8 cellular contexts compared by ENCODE assay signal in genomic region chr4:153790962-153791551, GRCh38. TPM values are rescaled to one million over a fixed set of nuclear protein-coding genes. Genes with fewer than 3 reads are reported as not detected.
DNase-seq lines count a peak whose midpoint lies in the region; ATAC-seq and TF ChIP-seq lines count a peak whose summit lies in the region.

No MANE protein-coding gene starts in this region.

- H3K27me3 ChIP-seq in adipocyte (replicated peaks; ENCODE audit: control insufficient read depth, insufficient read depth, low read length) (peaks cover 30% of the 10 kb centered on the region), kidney epithelial cell (ENCODE audit: control insufficient read depth, insufficient read depth, low read length) (peaks cover 66% of the 10 kb centered on the region), stomach (peaks cover 23 to 99% (median 74%) of the 10 kb centered on the region in 3 donors)

- H3K36me3 ChIP-seq in adipocyte (ENCODE audit: control insufficient read depth, insufficient read depth, low read length, severe bottlenecking) (no peaks in the 10 kb centered on the region), kidney epithelial cell (ENCODE audit: control insufficient read depth, insufficient read depth, low read length) (no peaks in the 10 kb centered on the region), stomach (no peaks in the 10 kb centered on the region)

- peaks cover 23% of the 10 kb centered on the region for H3K4me1 Mint-ChIP-seq in activated CD4-positive, alpha-beta T cell treated with anti-CD3 and anti-CD28 coated beads, Interleukin-2, amount 10 ng/mL, durations not matched to agents 24 days and 14 days

- 2 to 6% (median 5%) methylated on average over 28 to 51 of the region's 51 CpGs for WGBS in stomach, 5 donors

- no peak for TF ChIP-seq POLR2A in stomach (IDR thresholded peaks at IDR 0.05)

- DNase-seq in activated CD4-positive, alpha-beta T cell treated with anti-CD3 and anti-CD28 coated beads, Interleukin-2, amount 10 ng/mL, durations not matched to agents 24 days and 14 days: peak; percentile 72
- no peak for DNase-seq in activated CD4-positive, alpha-beta T cell treated with anti-CD3 and anti-CD28 coated beads, Interleukin-2, amount 50 U/mL, for 4 hours
- DNase-seq in adipocyte (ENCODE audit: low read depth) (no peak), kidney epithelial cell (ENCODE audit: low read depth) (no peak), stomach (no peak), NCI-H187 treated with DMSO at 0.1 percent for 48 hours (lab: John Stamatoyannopoulos, UW) (no peak)
- DNase-seq in effector CD4-positive, alpha-beta T cell: no peak

- no peak overlapping the region for H3K27ac ChIP-seq in stomach

- TF ChIP-seq CTCF in kidney epithelial cell (IDR thresholded peaks at IDR 0.05; ENCODE audit: insufficient read depth, low read length, poor library complexity, severe bottlenecking) (peak; percentile 47), stomach (IDR thresholded peaks at IDR 0.05) (no peak)

- ATAC-seq in HG02852 (IDR thresholded peaks at IDR 0.05; ENCODE audit: unreplicated experiment): no peak

- H3K36me3 Mint-ChIP-seq in activated CD4-positive, alpha-beta T cell treated with anti-CD3 and anti-CD28 coated beads, Interleukin-2, amount 10 ng/mL, durations not matched to agents 24 days and 14 days (ENCODE audit: low read depth): no peaks in the 10 kb centered on the region

- peak overlapping the region; percentile 38 for H3K9ac ChIP-seq in adipocyte (ENCODE audit: low read length)

- intact Hi-C loops in activated CD4-positive, alpha-beta T cell treated with anti-CD3 and anti-CD28 coated beads, Interleukin-2, amount 10 ng/mL, durations not matched to agents 24 days and 14 days (cut with micrococcal nuclease): no loop called here
- intact Hi-C loops in stomach (cut with DNase I; ENCODE audit: low total_unique reads): no loop called here

- TF ChIP-seq EP300 in stomach (IDR thresholded peaks at IDR 0.05): no peak

- H3K9me3 ChIP-seq in adipocyte (ENCODE audit: control insufficient read depth, low read length) (no peaks in the 10 kb centered on the region), stomach (no peaks in the 10 kb centered on the region)

- no peak overlapping the region for H3K27ac Mint-ChIP-seq in activated CD4-positive, alpha-beta T cell treated with anti-CD3 and anti-CD28 coated beads, Interleukin-2, amount 10 ng/mL, durations not matched to agents 24 days and 14 days

- H3K9me3 Mint-ChIP-seq in activated CD4-positive, alpha-beta T cell treated with anti-CD3 and anti-CD28 coated beads, Interleukin-2, amount 10 ng/mL, durations not matched to agents 24 days and 14 days: no peaks in the 10 kb centered on the region

- peak overlapping the region; percentile 71 for H3K4me3 ChIP-seq in adipocyte (ENCODE audit: low read length)
- no peak overlapping the region for H3K4me3 ChIP-seq in kidney epithelial cell (ENCODE audit: low read depth, low read length)
- H3K4me3 ChIP-seq in stomach: peak overlapping the region; percentile 14 to 39 (median 30)

- H3K4me3 Mint-ChIP-seq in activated CD4-positive, alpha-beta T cell treated with anti-CD3 and anti-CD28 coated beads, Interleukin-2, amount 10 ng/mL, durations not matched to agents 24 days and 14 days: peak overlapping the region; percentile 74

- H3K4me1 ChIP-seq in adipocyte (ENCODE audit: control insufficient read depth, insufficient read depth, low read length) (peaks cover 22% of the 10 kb centered on the region), stomach (peaks cover 28 to 50% (median 41%) of the 10 kb centered on the region in 4 donors)

- H3K27me3 Mint-ChIP-seq in activated CD4-positive, alpha-beta T cell treated with anti-CD3 and anti-CD28 coated beads, Interleukin-2, amount 10 ng/mL, durations not matched to agents 24 days and 14 days: peaks cover 92% of the 10 kb centered on the region

RNA-seq across cellular contexts. Expression of gene SFRP2, which starts 2.2 kb away (rescaled TPM):
- not detected in 2 replicates for total RNA-seq in activated CD4-positive, alpha-beta T cell treated with anti-CD3 and anti-CD28 coated beads, Interleukin-2, amount 10 ng/mL, durations not matched to agents 24 days and 14 days
- total RNA-seq in kidney epithelial cell (1.5 and 2.7 TPM in 2 replicates), stomach (10 to 100 TPM in 3 of 5 donors, 1 to 10 TPM in 1, not detected in 1; 6.7 to 40.0 (median 14.1) TPM)
- 1 to 10 TPM in 2 of 3 donors, not detected in 1; 1.2 to 2.7 TPM for polyA plus RNA-seq in stomach

RNA-seq across cellular contexts. Expression of gene RNF175, which starts 31.2 kb away (rescaled TPM):
- not detected in 2 replicates for total RNA-seq in activated CD4-positive, alpha-beta T cell treated with anti-CD3 and anti-CD28 coated beads, Interleukin-2, amount 10 ng/mL, durations not matched to agents 24 days and 14 days
- total RNA-seq in kidney epithelial cell (1.0 and 2.0 TPM in 2 replicates), stomach (1 to 10 TPM in 1 of 5 donors, not detected in 4; 1.3 TPM)
- not detected for polyA plus RNA-seq in stomach
